Comparison of ENCODE assay signal across 8 cellular contexts in the genomic region with DNA sequence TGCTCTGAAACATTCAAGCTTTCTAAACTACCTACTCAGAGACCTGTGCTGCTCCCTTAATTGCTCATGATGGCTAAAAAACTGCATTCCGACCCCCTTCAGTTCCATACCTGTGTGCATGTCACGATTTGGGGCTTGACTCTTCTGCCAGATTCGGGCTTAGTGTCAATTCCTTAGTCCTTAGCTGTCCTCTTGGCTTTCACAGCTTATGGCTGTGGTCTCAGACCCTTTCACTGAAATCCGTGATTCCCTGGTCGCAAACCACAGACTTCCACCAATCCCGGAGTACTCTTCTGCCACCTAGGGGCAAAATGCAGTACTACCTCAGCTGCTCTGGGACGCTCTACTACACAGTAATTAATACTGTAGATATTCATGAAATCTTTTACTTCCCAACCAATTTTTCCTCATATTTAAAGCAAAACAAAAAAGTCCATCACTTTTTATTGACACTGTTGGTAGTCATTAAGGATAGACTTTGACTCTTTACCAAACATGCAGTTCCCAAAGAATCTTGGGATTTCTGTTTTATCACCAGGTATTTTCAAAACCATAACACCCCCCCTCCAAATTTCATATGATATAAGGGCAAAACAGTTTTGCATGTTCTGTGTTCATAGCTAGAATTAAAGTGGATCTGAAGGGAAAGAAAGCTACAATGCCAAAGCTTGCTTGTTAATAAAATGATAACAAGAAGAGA.
DNase-seq lines count a peak whose midpoint lies in the region; ATAC-seq lines count a peak whose summit lies in the region.

No MANE protein-coding gene starts in this region.

- peak; percentile 57 for DNase-seq in CD1c-positive myeloid dendritic cell (ENCODE audit: extremely low spot score)
- DNase-seq in NCI-H446 treated with DMSO at 0.1 percent for 48 hours (lab: John Stamatoyannopoulos, UW), result peak; percentile 31
- DNase-seq in activated T-cell treated with anti-CD3 and anti-CD28 coated beads for 1 hour (ENCODE audit: low read depth), result peak; percentile 9
- DNase-seq in fibroblast of peridontal ligament (ENCODE audit: extremely low read depth), result peak; percentile 61
- DNase-seq in non-pigmented ciliary epithelial cell (ENCODE audit: low read depth), result peak; percentile 9
- DNase-seq in DMS79 treated with DMSO at 0.1 percent for 48 hours (lab: John Stamatoyannopoulos, UW), result no peak

- ATAC-seq in GM18867 (IDR thresholded peaks at IDR 0.05; ENCODE audit: unreplicated experiment) (peak; percentile 84), HG03095 (IDR thresholded peaks at IDR 0.05; ENCODE audit: unreplicated experiment) (peak; percentile 80)
